30 cellular contexts compared by ENCODE assay signal in genomic region chr7:105654095-105654686, GRCh38.
"Had no signal": no experiment of that assay in that cellular context is flagged by ENCODE, and none has a peak within 500 bp of the region (broad histone marks: within the 10 kb centered on the region; RNA-seq: fewer than 3 reads in every experiment).

No MANE protein-coding gene starts in this region.

- H3K36me3 ChIP-seq: adrenal gland, ascending aorta, brain microvascular endothelial cell, gastrocnemius medialis, ovary, uterus had no signal

- H3K27me3 Mint-ChIP-seq: activated naive CD8-positive, alpha-beta T cell treated with anti-CD3 and anti-CD28 coated beads for 36 hours; naive thymus-derived CD4-positive, alpha-beta T cell; type B pancreatic cell had no signal

- H3K9me3 ChIP-seq: adrenal gland, ascending aorta, gastrocnemius medialis, ovary, uterus had no signal

- H3K4me3 ChIP-seq: adrenal gland, ascending aorta, coronary artery, dorsolateral prefrontal cortex, gastrocnemius medialis, ovary, uterus had no signal

- DNase-seq: activated CD4-positive, alpha-beta T cell treated with anti-CD3 and anti-CD28 coated beads for 4 hours; activated CD4-positive, alpha-beta T cell treated with anti-CD3 and anti-CD28 coated beads, Interleukin-2, amount 50 U/mL, for 4 hours; activated effector memory CD4-positive, alpha-beta T cell treated with anti-CD3 and anti-CD28 coated beads, Interleukin-2, amount 50 U/mL, for 16 hours; activated naive CD4-positive, alpha-beta T cell treated with anti-CD3 and anti-CD28 coated beads for 36 hours; activated naive CD8-positive, alpha-beta T cell treated with anti-CD3 and anti-CD28 coated beads for 36 hours; activated T-cell treated with anti-CD3 and anti-CD28 coated beads for 4 hours; activated T-cell treated with anti-CD3 and anti-CD28 coated beads, Interleukin-2, amount 50 U/mL, for 72 hours; adrenal gland; brain microvascular endothelial cell; dorsolateral prefrontal cortex; effector memory CD4-positive, alpha-beta T cell; erythroblast; gastrocnemius medialis; hypothalamus; immature natural killer cell; kidney; left colon; midbrain; naive thymus-derived CD4-positive, alpha-beta T cell; ovary; stimulated activated CD4-positive, alpha-beta T cell treated with anti-CD3 and anti-CD28 coated beads, Interleukin-4, amount 100 ng/mL, for 4 hours; stimulated activated naive CD4-positive, alpha-beta T cell had no signal

- ATAC-seq: activated T-cell treated with anti-CD3 and anti-CD28 coated beads, Interleukin-2, amount 50 U/mL, for 72 hours; gastrocnemius medialis; naive thymus-derived CD4-positive, alpha-beta T cell; sciatic nerve had no signal

- H3K27ac ChIP-seq: ascending aorta, brain microvascular endothelial cell, coronary artery, gastrocnemius medialis, ovary had no signal

- H3K9me3 Mint-ChIP-seq: activated naive CD4-positive, alpha-beta T cell treated with anti-CD3 and anti-CD28 coated beads for 36 hours; activated naive CD8-positive, alpha-beta T cell treated with anti-CD3 and anti-CD28 coated beads for 36 hours; activated T-cell treated with anti-CD3 and anti-CD28 coated beads, Interleukin-2, amount 50 U/mL, for 72 hours; immature natural killer cell; naive thymus-derived CD4-positive, alpha-beta T cell; T-helper 2 cell treated with Interferon-gamma antibody and Interleukin-4, amounts not matched to agents 5 μg/mL and 100 μg/mL, for 36 hours; type B pancreatic cell had no signal

- H3K27ac Mint-ChIP-seq: activated naive CD4-positive, alpha-beta T cell treated with anti-CD3 and anti-CD28 coated beads for 36 hours; activated naive CD8-positive, alpha-beta T cell treated with anti-CD3 and anti-CD28 coated beads for 36 hours; activated T-cell treated with anti-CD3 and anti-CD28 coated beads, Interleukin-2, amount 50 U/mL, for 72 hours; progenitor cell of endocrine pancreas; T-helper 2 cell treated with Interferon-gamma antibody and Interleukin-4, amounts not matched to agents 5 μg/mL and 100 μg/mL, for 36 hours; type B pancreatic cell had no signal

- H3K4me3 Mint-ChIP-seq: activated naive CD4-positive, alpha-beta T cell treated with anti-CD3 and anti-CD28 coated beads for 36 hours; activated naive CD8-positive, alpha-beta T cell treated with anti-CD3 and anti-CD28 coated beads for 36 hours; activated T-cell treated with anti-CD3 and anti-CD28 coated beads, Interleukin-2, amount 50 U/mL, for 72 hours; immature natural killer cell; naive thymus-derived CD4-positive, alpha-beta T cell; T-helper 2 cell treated with Interferon-gamma antibody and Interleukin-4, amounts not matched to agents 5 μg/mL and 100 μg/mL, for 36 hours; type B pancreatic cell had no signal

- FAIRE-seq: kidney, small intestine had no signal

- H3K27me3 ChIP-seq: adrenal gland, ascending aorta, brain microvascular endothelial cell, dorsolateral prefrontal cortex, gastrocnemius medialis, ovary, uterus had no signal
